In the genomic region with DNA sequence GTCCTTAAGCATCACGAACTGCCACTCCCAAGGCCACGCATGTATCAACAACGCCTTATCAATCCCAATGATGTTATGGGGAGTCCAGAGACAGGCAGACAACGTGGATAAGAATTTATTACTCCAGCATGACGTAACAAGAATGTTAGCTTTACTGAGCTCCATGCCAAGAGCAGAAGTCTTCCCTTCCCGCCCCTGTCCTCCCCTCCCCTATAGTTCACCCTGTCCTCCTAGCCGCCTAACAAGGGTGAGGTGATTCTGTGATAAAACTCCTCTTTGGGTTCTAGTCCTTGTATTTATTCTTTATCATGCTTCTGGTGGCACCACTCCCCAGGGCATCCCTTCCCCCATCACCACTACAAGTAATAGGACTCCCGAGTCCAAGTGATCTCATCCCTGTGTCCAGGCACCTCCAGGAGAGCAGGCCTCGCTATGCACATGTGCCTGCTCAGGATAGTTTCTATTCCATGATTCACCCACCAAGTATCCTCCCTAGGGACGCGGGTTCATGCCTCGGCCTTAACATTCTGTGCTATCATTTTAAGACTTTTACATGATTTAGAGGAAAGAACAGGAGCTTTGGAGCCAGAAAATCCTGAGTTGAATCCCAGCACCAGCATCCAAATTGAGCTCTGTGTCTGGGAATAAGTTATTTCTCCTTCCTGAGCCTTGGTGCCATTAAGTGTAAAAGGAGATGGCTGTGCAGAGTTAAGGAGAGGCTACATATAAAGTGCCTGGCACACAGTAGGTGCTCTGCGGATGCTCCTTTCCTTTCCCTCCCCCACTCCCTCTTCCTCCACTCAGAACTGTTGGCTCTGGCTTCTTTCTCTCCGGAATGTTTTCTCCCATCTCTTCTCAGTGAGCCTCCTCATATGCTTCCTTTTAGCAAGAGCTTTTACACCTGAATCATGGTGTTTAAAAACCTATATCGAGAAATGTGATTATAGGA, we compare ENCODE assay signal across 12 cellular contexts. TPM values are rescaled to one million over a fixed set of nuclear protein-coding genes. Genes with fewer than 3 reads are reported as not detected.
A peak's percentile ranks its signal among the peaks of the same experiment; 100 is the strongest.
DNase-seq lines count a peak whose midpoint lies in the region; FAIRE-seq and TF ChIP-seq lines count a peak whose summit lies in the region.
"Had no signal": no experiment of that assay in that cellular context is flagged by ENCODE, and none has a peak within 500 bp of the region (broad histone marks: within the 10 kb centered on the region; RNA-seq: fewer than 3 reads in every experiment).

No MANE protein-coding gene starts in this region.

- H3K18ac ChIP-seq in neuronal stem cell (ENCODE audit: low read length): no peak overlapping the region

- H3K9ac ChIP-seq in astrocyte (ENCODE audit: low read length): peak overlapping the region; percentile 60
- no peak overlapping the region for H3K9ac ChIP-seq in neuronal stem cell (ENCODE audit: low read depth, low read length, poor library complexity)

- no peaks in the 10 kb centered on the region for H4K20me1 ChIP-seq in astrocyte (ENCODE audit: insufficient read depth, low read length)

- CTCF ChIA-PET in HEK293 (lab: Yijun Ruan, JAX): interaction anchor here (1.1 to 1.4 kb wide), 3 partner anchors 70 to 356 kb away, joined by 3 to 6 read pairs (median 3); no protein-coding TSS in a partner anchor

- no peak overlapping the region for H3K14ac ChIP-seq in neuronal stem cell (ENCODE audit: low read length)

- no peaks in the 10 kb centered on the region for H3K27me3 Mint-ChIP-seq in astrocyte (ENCODE audit: low read depth, unreplicated experiment)
- peaks cover 17% of the 10 kb centered on the region for H3K27me3 Mint-ChIP-seq in activated T-helper 1 cell treated with anti-CD3 and anti-CD28 coated beads, Interleukin-12 subunit alpha, Interleukin-12 subunit beta, Interleukin-2, Interleukin-4 antibody, amounts not matched to agents 30 ng/mL and 10 ng/mL and 1 ng/mL, durations not matched to agents 14 hours and 24 hours and 36 hours (ENCODE audit: insufficient read depth)

- H3K27ac ChIP-seq in HEK293 (ENCODE audit: extremely low read depth, low read depth, low read length): peak overlapping the region; percentile 26; the same call in 1 of the 2 replicates
- H3K27ac ChIP-seq in astrocyte (ENCODE audit: low read depth, low read length): peak overlapping the region; percentile 78
- peak overlapping the region; percentile 57 to 70 for H3K27ac ChIP-seq in testis
- no peak overlapping the region for H3K27ac ChIP-seq in neuronal stem cell (replicated peaks; ENCODE audit: low read length)
- H3K27ac ChIP-seq: VCaP had no signal

- H3K4me1 ChIP-seq in HEK293 (ENCODE audit: control insufficient read depth, insufficient read depth, low read length) (peaks cover 11% of the 10 kb centered on the region), astrocyte (ENCODE audit: insufficient read depth, low read length) (peaks cover 15% of the 10 kb centered on the region), testis (peaks cover 5% of the 10 kb centered on the region), neuronal stem cell (ENCODE audit: control insufficient read depth in 2 of 2, insufficient read depth in 1 of 2, low read depth in 1 of 2, low read length in 2 of 2) (no peaks in the 10 kb centered on the region)

- no peak overlapping the region for H2AK5ac ChIP-seq in neuronal stem cell (ENCODE audit: low read depth, low read length)

- intact Hi-C loops in testis (cut with DNase I; ENCODE audit: low total_unique reads): no loop called here
- intact Hi-C loops in activated T-helper 1 cell treated with anti-CD3 and anti-CD28 coated beads, Interleukin-12 subunit alpha, Interleukin-12 subunit beta, Interleukin-2, Interleukin-4 antibody, amounts not matched to agents 30 ng/mL and 10 ng/mL and 1 ng/mL, durations not matched to agents 14 hours and 24 hours and 36 hours (cut with micrococcal nuclease): no loop called here

- no peak overlapping the region for H2BK120ac ChIP-seq in neuronal stem cell (ENCODE audit: low read depth, low read length)

- H3K36me3 Mint-ChIP-seq in astrocyte (ENCODE audit: low read depth, unreplicated experiment): peaks cover 32% of the 10 kb centered on the region
- H3K36me3 Mint-ChIP-seq in activated T-helper 1 cell treated with anti-CD3 and anti-CD28 coated beads, Interleukin-12 subunit alpha, Interleukin-12 subunit beta, Interleukin-2, Interleukin-4 antibody, amounts not matched to agents 30 ng/mL and 10 ng/mL and 1 ng/mL, durations not matched to agents 14 hours and 24 hours and 36 hours (ENCODE audit: low read depth): peaks cover 7% of the 10 kb centered on the region
- H3K36me3 Mint-ChIP-seq: memory B cell had no signal

- peak overlapping the region; percentile 97 for H3K27ac Mint-ChIP-seq in astrocyte (ENCODE audit: unreplicated experiment)
- no peak overlapping the region for H3K27ac Mint-ChIP-seq in activated T-helper 1 cell treated with anti-CD3 and anti-CD28 coated beads, Interleukin-12 subunit alpha, Interleukin-12 subunit beta, Interleukin-2, Interleukin-4 antibody, amounts not matched to agents 30 ng/mL and 10 ng/mL and 1 ng/mL, durations not matched to agents 14 hours and 24 hours and 36 hours
- H3K27ac Mint-ChIP-seq: memory B cell had no signal

- no peak overlapping the region for H2BK5ac ChIP-seq in neuronal stem cell (ENCODE audit: low read length)

- H4K8ac ChIP-seq in neuronal stem cell (ENCODE audit: low read depth, low read length): no peak overlapping the region

- no peak overlapping the region for H3K4me3 ChIP-seq in HEK293 (ENCODE audit: low read depth, low read length)
- no peak overlapping the region for H3K4me3 ChIP-seq in astrocyte (ENCODE audit: insufficient read depth, low read depth, low read length)
- no peak overlapping the region for H3K4me3 ChIP-seq in testis
- no peak overlapping the region for H3K4me3 ChIP-seq in neuronal stem cell (ENCODE audit: low read length in 2 of 2)

- no peaks in the 10 kb centered on the region for H3K79me1 ChIP-seq in neuronal stem cell (ENCODE audit: low read depth, low read length)

- POLR2A ChIA-PET in HEK293 (lab: Yijun Ruan, JAX): interaction anchor here (1.0 to 2.2 kb wide), 5 partner anchors 9 to 384 kb away, joined by 3 to 12 read pairs (median 3); a partner anchor contains a TSS

- FAIRE-seq in astrocyte (lab: Jason Lieb, UNC): peak; percentile 99

- no peaks in the 10 kb centered on the region for H3K79me2 ChIP-seq in astrocyte (ENCODE audit: insufficient read depth, low read length)

- H3K23ac ChIP-seq in neuronal stem cell (ENCODE audit: low read depth, low read length, poor library complexity): no peak overlapping the region

- H2BK12ac ChIP-seq in neuronal stem cell (ENCODE audit: low read length): no peak overlapping the region

- no peak overlapping the region for H4K91ac ChIP-seq in neuronal stem cell (ENCODE audit: low read depth, low read length, poor library complexity)

- H3K36me3 ChIP-seq in HEK293 (ENCODE audit: control insufficient read depth in 2 of 2, insufficient read depth in 1 of 2, low read length in 2 of 2): no peaks in the 10 kb centered on the region
- no peaks in the 10 kb centered on the region for H3K36me3 ChIP-seq in astrocyte (ENCODE audit: insufficient read depth, low read length)
- no peaks in the 10 kb centered on the region for H3K36me3 ChIP-seq in testis (ENCODE audit: low read depth, missing control alignments)
- no peaks in the 10 kb centered on the region for H3K36me3 ChIP-seq in neuronal stem cell (replicated peaks in 1 of 2; ENCODE audit: control insufficient read depth in 2 of 2, insufficient read depth in 2 of 2, low read length in 2 of 2)

- no peak for TF ChIP-seq POLR2A in testis (IDR thresholded peaks at IDR 0.05)

- H3K27me3 ChIP-seq in astrocyte (ENCODE audit: insufficient read depth, low read length) (no peaks in the 10 kb centered on the region), testis (no peaks in the 10 kb centered on the region), neuronal stem cell (ENCODE audit: control insufficient read depth in 3 of 3, insufficient read depth in 3 of 3, low read depth in 1 of 3, low read length in 3 of 3) (no peaks in the 10 kb centered on the region)

- H2BK15ac ChIP-seq in neuronal stem cell (ENCODE audit: low read length): no peak overlapping the region

- TF ChIP-seq CTCF in HEK293 (tag by site-specific recombination; IDR thresholded peaks at IDR 0.05): no peak
- no peak for TF ChIP-seq CTCF in astrocyte (IDR thresholded peaks at IDR 0.05; ENCODE audit: insufficient read depth, low read depth, low read length)
- no peak for TF ChIP-seq CTCF in testis (IDR thresholded peaks at IDR 0.05)

- peak; percentile 97 for DNase-seq in astrocyte (ENCODE audit: low read depth)
- DNase-seq in hepatic stellate cell (ENCODE audit: low spot score): peak; percentile 96
- peak; percentile 74 for DNase-seq in testis
- no peak for DNase-seq in neuronal stem cell (ENCODE audit: low spot score)
- no peak for DNase-seq in NCI-H510A treated with DMSO at 0.1 percent for 48 hours (lab: John Stamatoyannopoulos, UW)
- DNase-seq in activated T-helper 1 cell treated with anti-CD3 and anti-CD28 coated beads, Interleukin-12 subunit alpha, Interleukin-12 subunit beta, Interleukin-2, Interleukin-4 antibody, amounts not matched to agents 30 ng/mL and 10 ng/mL and 1 ng/mL, durations not matched to agents 14 hours and 24 hours and 36 hours (ENCODE audit: low spot score): no peak
- DNase-seq in activated CD4-positive, alpha-beta T cell treated with anti-CD3 and anti-CD28 coated beads, Interleukin-2, amount 50 U/mL, for 48 hours: no peak
- DNase-seq: activated gamma-delta T cell treated with Interleukin-2 at 50 U/mL for 16 hours, GF-D8 had no signal

- no peak overlapping the region for H3K4ac ChIP-seq in neuronal stem cell (ENCODE audit: low read length)

- H3K9me3 ChIP-seq in HEK293 (ENCODE audit: control insufficient read depth, insufficient read depth, low read depth, low read length): no peaks in the 10 kb centered on the region
- H3K9me3 ChIP-seq in astrocyte (ENCODE audit: insufficient read depth, low read depth, low read length): no peaks in the 10 kb centered on the region
- H3K9me3 ChIP-seq in testis: no peaks in the 10 kb centered on the region
- H3K9me3 ChIP-seq in neuronal stem cell (replicated peaks in 1 of 2; ENCODE audit: control insufficient read depth in 2 of 2, insufficient read depth in 1 of 2, low read depth in 1 of 2, low read length in 2 of 2): peaks cover 2 to 7% of the 10 kb centered on the region in 2 donors

- 53 to 58% methylated on average over 15 of the region's 15 CpGs for WGBS in testis, 2 donors
- no CpG with 5 or more reads among the region's 15 CpGs for WGBS in neuronal stem cell (ENCODE audit: extremely low coverage in 2 of 2, insufficient read length in 2 of 2, insufficient replicate concordance in 1 of 2), 2 donors

- peaks cover 16% of the 10 kb centered on the region for H3K4me1 Mint-ChIP-seq in astrocyte (ENCODE audit: low read depth, unreplicated experiment)
- H3K4me1 Mint-ChIP-seq in activated T-helper 1 cell treated with anti-CD3 and anti-CD28 coated beads, Interleukin-12 subunit alpha, Interleukin-12 subunit beta, Interleukin-2, Interleukin-4 antibody, amounts not matched to agents 30 ng/mL and 10 ng/mL and 1 ng/mL, durations not matched to agents 14 hours and 24 hours and 36 hours (ENCODE audit: low read depth): no peaks in the 10 kb centered on the region

- peak overlapping the region; percentile 15 for H2AFZ ChIP-seq in astrocyte (ENCODE audit: low read depth, low read length)
- H2AFZ ChIP-seq in neuronal stem cell (ENCODE audit: low read length): no peak overlapping the region

- H3K4me3 Mint-ChIP-seq in astrocyte (ENCODE audit: unreplicated experiment): peak overlapping the region; percentile 37
- H3K4me3 Mint-ChIP-seq in activated T-helper 1 cell treated with anti-CD3 and anti-CD28 coated beads, Interleukin-12 subunit alpha, Interleukin-12 subunit beta, Interleukin-2, Interleukin-4 antibody, amounts not matched to agents 30 ng/mL and 10 ng/mL and 1 ng/mL, durations not matched to agents 14 hours and 24 hours and 36 hours: no peak overlapping the region
- H3K4me3 Mint-ChIP-seq: memory B cell had no signal

- H3K9me3 Mint-ChIP-seq in astrocyte (ENCODE audit: unreplicated experiment): peaks cover 7% of the 10 kb centered on the region
- H3K9me3 Mint-ChIP-seq in activated T-helper 1 cell treated with anti-CD3 and anti-CD28 coated beads, Interleukin-12 subunit alpha, Interleukin-12 subunit beta, Interleukin-2, Interleukin-4 antibody, amounts not matched to agents 30 ng/mL and 10 ng/mL and 1 ng/mL, durations not matched to agents 14 hours and 24 hours and 36 hours: peaks cover 12% of the 10 kb centered on the region

- H3K4me2 ChIP-seq in astrocyte (ENCODE audit: low read length) (peak overlapping the region; percentile 63), neuronal stem cell (ENCODE audit: insufficient read depth, low read length, poor library complexity, severe bottlenecking) (no peak overlapping the region)

RNA-seq across cellular contexts. Expression of a gene that starts 15.3 kb away (rescaled TPM):
- total RNA-seq in astrocyte (25.0 and 27.7 TPM in 2 replicates), testis (10 to 100 TPM; 55.0 to 59.4 TPM)
- polyA plus RNA-seq in testis (ENCODE audit: insufficient read depth, low read depth, low replicate concordance): 31.8 TPM
- polyA plus RNA-seq in neuronal stem cell (2013, experiment 1 of 2): 15.1 TPM
- polyA plus RNA-seq in neuronal stem cell (2013, experiment 2 of 2): 15.8 TPM
- 10.6 and 11.0 TPM in 2 replicates for total RNA-seq in activated T-helper 1 cell treated with anti-CD3 and anti-CD28 coated beads, Interleukin-12 subunit alpha, Interleukin-12 subunit beta, Interleukin-2, Interleukin-4 antibody, amounts not matched to agents 30 ng/mL and 10 ng/mL and 1 ng/mL, durations not matched to agents 14 hours and 24 hours and 36 hours

Comparison
In these comparisons a context has a peak if more than half of its experiments do, and no peak if none do; other contexts are left out.
1. DNase-seq: peak in astrocyte (single experiment), hepatic stellate cell (single experiment) and testis (single experiment); none in neuronal stem cell (single experiment), NCI-H510A treated with DMSO at 0.1 percent for 48 hours (single experiment), activated T-helper 1 cell treated with anti-CD3 and anti-CD28 coated beads, Interleukin-12 subunit alpha, Interleukin-12 subunit beta, Interleukin-2, Interleukin-4 antibody, amounts not matched to agents 30 ng/mL and 10 ng/mL and 1 ng/mL, durations not matched to agents 14 hours and 24 hours and 36 hours (single experiment) and activated CD4-positive, alpha-beta T cell treated with anti-CD3 and anti-CD28 coated beads, Interleukin-2, amount 50 U/mL, for 48 hours (0 of 2).